Comparison of ENCODE assay signal across 9 cellular contexts in genomic region chr17:48037924-48038323, GRCh38. TPM values are rescaled to one million over a fixed set of nuclear protein-coding genes. Genes with fewer than 3 reads are reported as not detected.
DNase-seq lines count a peak whose midpoint lies in the region; ATAC-seq and TF ChIP-seq lines count a peak whose summit lies in the region.
"Had no signal": no experiment of that assay in that cellular context is flagged by ENCODE, and none has a peak within 500 bp of the region (broad histone marks: within the 10 kb centered on the region; RNA-seq: fewer than 3 reads in every experiment).

No MANE protein-coding gene starts in this region.

- peak overlapping the region; percentile 62 for H3K27ac Mint-ChIP-seq in activated CD4-positive, alpha-beta T cell treated with anti-CD3 and anti-CD28 coated beads, Interleukin-2, amount 10 ng/mL, durations not matched to agents 24 days and 14 days

- peaks cover 15% of the 10 kb centered on the region for H3K4me1 Mint-ChIP-seq in activated CD4-positive, alpha-beta T cell treated with anti-CD3 and anti-CD28 coated beads, Interleukin-2, amount 10 ng/mL, durations not matched to agents 24 days and 14 days

- peak overlapping the region; percentile 89 for H3K4me3 ChIP-seq in adipocyte (ENCODE audit: low read length)
- H3K4me3 ChIP-seq in tibial artery = peak overlapping the region; percentile 60 to 79

- H3K4me1 ChIP-seq in adipocyte (ENCODE audit: control insufficient read depth, insufficient read depth, low read length) = peaks cover 15% of the 10 kb centered on the region
- peaks cover 0 to 14% (median 6%) of the 10 kb centered on the region in 4 donors for H3K4me1 ChIP-seq in tibial artery

- DNase-seq in activated CD4-positive, alpha-beta T cell treated with anti-CD3 and anti-CD28 coated beads, Interleukin-2, amount 10 ng/mL, durations not matched to agents 24 days and 14 days = no peak
- DNase-seq in activated CD4-positive, alpha-beta T cell treated with anti-CD3 and anti-CD28 coated beads, Interleukin-2, amount 50 U/mL, for 4 hours = no peak
- DNase-seq in adipocyte (ENCODE audit: low read depth) = no peak
- no peak for DNase-seq in left colon
- DNase-seq in tibial artery = no peak
- DNase-seq in T1000 (lab: John Stamatoyannopoulos, UW) = no peak
- DNase-seq in NCI-H2171 (lab: John Stamatoyannopoulos, UW) = no peak

- H3K27me3 ChIP-seq in adipocyte (replicated peaks; ENCODE audit: control insufficient read depth, insufficient read depth, low read length) (no peaks in the 10 kb centered on the region), tibial artery (no peaks in the 10 kb centered on the region)

- no peaks in the 10 kb centered on the region for H3K9me3 Mint-ChIP-seq in activated CD4-positive, alpha-beta T cell treated with anti-CD3 and anti-CD28 coated beads, Interleukin-2, amount 10 ng/mL, durations not matched to agents 24 days and 14 days

- no peak for TF ChIP-seq CTCF in tibial artery (IDR thresholded peaks at IDR 0.05)

- H3K9me3 ChIP-seq in adipocyte (ENCODE audit: control insufficient read depth, low read length) (no peaks in the 10 kb centered on the region), tibial artery (no peaks in the 10 kb centered on the region)
- H3K9me3 ChIP-seq: BLaER1 treated with 17β-estradiol and CSF1 and Interleukin-3, amounts not matched to agents 10 nM and 100 nM had no signal

- peaks cover 35% of the 10 kb centered on the region for H3K27me3 Mint-ChIP-seq in activated CD4-positive, alpha-beta T cell treated with anti-CD3 and anti-CD28 coated beads, Interleukin-2, amount 10 ng/mL, durations not matched to agents 24 days and 14 days

- H3K36me3 ChIP-seq in adipocyte (ENCODE audit: control insufficient read depth, insufficient read depth, low read length, severe bottlenecking) (peaks cover 5% of the 10 kb centered on the region), tibial artery (peaks cover 0 to 5% (median 0%) of the 10 kb centered on the region in 3 donors)
- H3K36me3 ChIP-seq: BLaER1 treated with 17β-estradiol and CSF1 and Interleukin-3, amounts not matched to agents 10 nM and 100 nM had no signal

- H3K27ac ChIP-seq in tibial artery = peak overlapping the region; percentile 84 to 90
- H3K27ac ChIP-seq: BLaER1 treated with 17β-estradiol and CSF1 and Interleukin-3, amounts not matched to agents 10 nM and 100 nM had no signal

- peak; percentile 11 for ATAC-seq in left colon
- ATAC-seq in GM18502 (IDR thresholded peaks at IDR 0.05; ENCODE audit: poor library complexity, unreplicated experiment) = no peak

- intact Hi-C loops in activated CD4-positive, alpha-beta T cell treated with anti-CD3 and anti-CD28 coated beads, Interleukin-2, amount 10 ng/mL, durations not matched to agents 24 days and 14 days (cut with micrococcal nuclease) = loop anchor here (1.0 kb wide), 2 partner anchors 9 to 12 kb away; no protein-coding TSS in a partner anchor
- intact Hi-C loops in left colon (cut with DNase I, micrococcal nuclease) = loop anchor here in 1 of 2 donors (5.0 kb wide), 1 partner anchor 34 kb away; no protein-coding TSS in a partner anchor
- intact Hi-C loops in tibial artery (cut with DNase I; ENCODE audit: low total_unique reads) = loop anchor here (2.0 kb wide), 1 partner anchor 37 kb away; no protein-coding TSS in a partner anchor

- H3K36me3 Mint-ChIP-seq in activated CD4-positive, alpha-beta T cell treated with anti-CD3 and anti-CD28 coated beads, Interleukin-2, amount 10 ng/mL, durations not matched to agents 24 days and 14 days (ENCODE audit: low read depth) = no peaks in the 10 kb centered on the region

- H3K9ac ChIP-seq in adipocyte (ENCODE audit: low read length) = peak overlapping the region; percentile 77

- H3K4me3 Mint-ChIP-seq in activated CD4-positive, alpha-beta T cell treated with anti-CD3 and anti-CD28 coated beads, Interleukin-2, amount 10 ng/mL, durations not matched to agents 24 days and 14 days = peak overlapping the region; percentile 86

RNA-seq across cellular contexts. Expression of gene COPZ2, which starts 0.3 kb away (rescaled TPM):
- total RNA-seq in activated CD4-positive, alpha-beta T cell treated with anti-CD3 and anti-CD28 coated beads, Interleukin-2, amount 10 ng/mL, durations not matched to agents 24 days and 14 days = 4.4 and 4.5 TPM in 2 replicates
- total RNA-seq in left colon = 1 to 10 TPM; 7.1 to 8.7 TPM

RNA-seq across cellular contexts. Expression of gene NFE2L1, which starts 10.2 kb away (rescaled TPM):
- total RNA-seq in activated CD4-positive, alpha-beta T cell treated with anti-CD3 and anti-CD28 coated beads, Interleukin-2, amount 10 ng/mL, durations not matched to agents 24 days and 14 days = 85.2 and 93.1 TPM in 2 replicates
- total RNA-seq in left colon = 100 to 1,000 TPM; 223 to 245 TPM
